ENCODE assay signal across 8 cellular contexts in the genomic region with DNA sequence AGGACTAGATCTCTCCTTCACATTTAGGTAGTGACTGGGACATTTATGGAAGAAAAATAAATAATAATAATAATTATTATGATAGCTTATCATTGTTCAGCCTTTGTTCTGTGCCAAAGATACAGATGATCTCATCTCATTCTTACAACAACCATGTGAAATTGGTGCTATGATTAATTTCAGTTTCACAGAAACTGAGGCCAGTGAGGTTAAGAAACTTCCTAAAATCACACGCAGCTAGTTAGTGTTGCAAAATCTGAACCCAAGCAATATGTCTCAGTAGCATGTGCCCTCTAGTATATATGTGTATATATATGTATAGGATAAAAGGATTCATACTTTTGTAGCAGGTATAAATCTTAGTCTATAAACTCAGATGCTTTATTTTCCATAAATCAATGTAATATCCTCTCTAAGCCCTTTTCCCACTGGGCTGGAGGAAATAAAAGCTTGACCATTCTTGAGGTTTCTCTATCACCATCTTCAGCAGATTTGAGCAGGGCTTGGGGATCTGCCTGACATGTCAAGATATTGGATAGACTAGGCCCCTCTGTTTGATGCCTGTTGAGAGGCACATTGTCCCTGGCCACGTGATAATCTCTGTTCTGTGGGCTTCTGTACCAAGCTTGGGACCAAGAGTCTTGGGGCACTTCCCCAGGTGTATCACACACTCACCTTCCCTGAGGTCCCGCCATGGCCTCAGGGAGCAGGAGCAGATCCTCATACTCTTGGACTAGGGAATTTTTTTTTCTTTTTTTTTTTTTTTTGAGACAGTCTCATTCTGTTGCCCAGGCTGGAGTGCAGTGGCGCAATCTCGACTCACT.
DNase-seq lines count a peak whose midpoint lies in the region; ATAC-seq and TF ChIP-seq lines count a peak whose summit lies in the region.

No MANE protein-coding gene starts in this region.

- H3K4me1 Mint-ChIP-seq in activated T-helper 2 cell treated with anti-CD3 and anti-CD28 coated beads, Interferon-gamma antibody, Interleukin-2, Interleukin-4, amounts not matched to agents 10 μg/mL and 5 μg/mL and 100 μg/mL, durations not matched to agents 14 hours and 24 hours and 36 hours (ENCODE audit: low read depth) = peaks cover 10% of the 10 kb centered on the region

- no peaks in the 10 kb centered on the region for H3K9me3 Mint-ChIP-seq in activated T-helper 2 cell treated with anti-CD3 and anti-CD28 coated beads, Interferon-gamma antibody, Interleukin-2, Interleukin-4, amounts not matched to agents 10 μg/mL and 5 μg/mL and 100 μg/mL, durations not matched to agents 14 hours and 24 hours and 36 hours

- ATAC-seq in GM21423 (IDR thresholded peaks at IDR 0.05; ENCODE audit: unreplicated experiment) (peak; percentile 82), HG03439 (IDR thresholded peaks at IDR 0.05; ENCODE audit: unreplicated experiment) (peak; percentile 82)

- DNase-seq in GM12864 (ENCODE audit: low read depth) = peak; percentile 16
- DNase-seq in fibroblast of gingiva (ENCODE audit: low read depth) = peak; percentile 40
- no peak for DNase-seq in midbrain (lab: John Stamatoyannopoulos, UW)
- no peak for DNase-seq in SHP77 treated with DMSO at 0.1 percent for 48 hours (lab: John Stamatoyannopoulos, UW)
- no peak for DNase-seq in activated effector memory CD4-positive, alpha-beta T cell treated with Interleukin-2 at 50 U/mL for 16 hours
- no peak for DNase-seq in activated T-helper 2 cell treated with anti-CD3 and anti-CD28 coated beads, Interferon-gamma antibody, Interleukin-2, Interleukin-4, amounts not matched to agents 10 μg/mL and 5 μg/mL and 100 μg/mL, durations not matched to agents 14 hours and 24 hours and 36 hours (ENCODE audit: low spot score)

- no peak overlapping the region for H3K4me3 Mint-ChIP-seq in activated T-helper 2 cell treated with anti-CD3 and anti-CD28 coated beads, Interferon-gamma antibody, Interleukin-2, Interleukin-4, amounts not matched to agents 10 μg/mL and 5 μg/mL and 100 μg/mL, durations not matched to agents 14 hours and 24 hours and 36 hours (ENCODE audit: low read depth)

- intact Hi-C loops in activated T-helper 2 cell treated with anti-CD3 and anti-CD28 coated beads, Interferon-gamma antibody, Interleukin-2, Interleukin-4, amounts not matched to agents 10 μg/mL and 5 μg/mL and 100 μg/mL, durations not matched to agents 14 hours and 24 hours and 36 hours (cut with micrococcal nuclease) = loop anchor here (5.0 kb wide), 1 partner anchor 140 kb away; no protein-coding TSS in a partner anchor

- no peak for TF ChIP-seq CTCF in GM12864 (IDR thresholded peaks at IDR 0.05; ENCODE audit: low read depth, low read length, missing control alignments)

- H3K27me3 Mint-ChIP-seq in activated T-helper 2 cell treated with anti-CD3 and anti-CD28 coated beads, Interferon-gamma antibody, Interleukin-2, Interleukin-4, amounts not matched to agents 10 μg/mL and 5 μg/mL and 100 μg/mL, durations not matched to agents 14 hours and 24 hours and 36 hours (ENCODE audit: low read depth) = peaks cover 6% of the 10 kb centered on the region

- no peak overlapping the region for H3K4me3 ChIP-seq in GM12864 (ENCODE audit: low read depth, low read length)

- H3K36me3 Mint-ChIP-seq in activated T-helper 2 cell treated with anti-CD3 and anti-CD28 coated beads, Interferon-gamma antibody, Interleukin-2, Interleukin-4, amounts not matched to agents 10 μg/mL and 5 μg/mL and 100 μg/mL, durations not matched to agents 14 hours and 24 hours and 36 hours (ENCODE audit: low read depth) = no peaks in the 10 kb centered on the region

- no peak overlapping the region for H3K27ac Mint-ChIP-seq in activated T-helper 2 cell treated with anti-CD3 and anti-CD28 coated beads, Interferon-gamma antibody, Interleukin-2, Interleukin-4, amounts not matched to agents 10 μg/mL and 5 μg/mL and 100 μg/mL, durations not matched to agents 14 hours and 24 hours and 36 hours

Comparison
In these comparisons a context has a peak if more than half of its experiments do, and no peak if none do; other contexts are left out.
1. DNase-seq: peak in GM12864 (single experiment) and fibroblast of gingiva (single experiment); none in midbrain (single experiment), SHP77 treated with DMSO at 0.1 percent for 48 hours (single experiment), activated effector memory CD4-positive, alpha-beta T cell treated with Interleukin-2 at 50 U/mL for 16 hours (single experiment) and activated T-helper 2 cell treated with anti-CD3 and anti-CD28 coated beads, Interferon-gamma antibody, Interleukin-2, Interleukin-4, amounts not matched to agents 10 μg/mL and 5 μg/mL and 100 μg/mL, durations not matched to agents 14 hours and 24 hours and 36 hours (single experiment).